1 cellular context compared by ENCODE assay signal in the genomic region with DNA sequence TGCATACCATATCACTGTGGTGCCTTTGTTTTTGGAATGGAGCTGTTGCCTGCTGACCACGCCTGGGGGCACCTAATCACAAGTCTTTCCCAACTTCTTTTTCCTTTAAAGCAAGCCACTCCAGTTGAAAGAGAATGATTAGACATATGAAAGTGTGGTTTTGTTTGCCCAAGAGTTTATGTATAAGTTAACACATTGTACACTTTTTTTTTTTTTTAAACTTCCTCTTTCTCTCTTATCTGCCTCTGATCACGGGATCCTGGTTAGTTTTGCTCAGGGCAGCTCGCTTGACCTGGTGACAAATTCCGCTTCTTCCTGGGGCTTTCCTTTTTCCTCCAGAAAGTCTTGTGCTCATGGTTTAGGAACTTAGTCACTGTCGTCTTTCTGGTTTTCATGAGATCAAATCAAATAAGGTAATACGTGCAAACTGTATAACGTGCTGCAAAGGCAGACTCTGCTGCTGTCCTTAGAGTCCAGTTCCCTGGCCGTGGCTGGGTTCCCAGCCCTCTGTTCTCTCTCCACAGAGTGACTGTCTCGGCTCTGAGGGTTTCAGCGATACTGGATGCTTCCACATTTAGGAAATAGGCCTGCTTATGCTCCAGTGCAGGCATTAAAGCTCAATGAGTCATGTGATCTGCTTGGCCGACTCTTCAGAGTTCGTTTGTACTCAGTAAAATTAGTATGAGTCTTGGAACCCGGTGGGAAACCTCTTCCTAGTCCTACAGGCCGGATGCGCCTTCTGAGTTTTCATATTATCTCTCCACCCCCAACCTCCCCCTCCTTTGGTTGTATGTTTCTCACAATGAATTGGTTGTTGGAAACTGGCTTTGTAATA.
A peak's percentile ranks its signal among the peaks of the same experiment; 100 is the strongest.
TF ChIP-seq lines count a peak whose summit lies in the region.

No MANE protein-coding gene starts in this region.

TF ChIP-seq in HepG2, 621 proteins besides CTCF, POLR2A, EP300 and RAD21 (continued from another document and continues in another):
- TF ChIP-seq, protein P1, sequence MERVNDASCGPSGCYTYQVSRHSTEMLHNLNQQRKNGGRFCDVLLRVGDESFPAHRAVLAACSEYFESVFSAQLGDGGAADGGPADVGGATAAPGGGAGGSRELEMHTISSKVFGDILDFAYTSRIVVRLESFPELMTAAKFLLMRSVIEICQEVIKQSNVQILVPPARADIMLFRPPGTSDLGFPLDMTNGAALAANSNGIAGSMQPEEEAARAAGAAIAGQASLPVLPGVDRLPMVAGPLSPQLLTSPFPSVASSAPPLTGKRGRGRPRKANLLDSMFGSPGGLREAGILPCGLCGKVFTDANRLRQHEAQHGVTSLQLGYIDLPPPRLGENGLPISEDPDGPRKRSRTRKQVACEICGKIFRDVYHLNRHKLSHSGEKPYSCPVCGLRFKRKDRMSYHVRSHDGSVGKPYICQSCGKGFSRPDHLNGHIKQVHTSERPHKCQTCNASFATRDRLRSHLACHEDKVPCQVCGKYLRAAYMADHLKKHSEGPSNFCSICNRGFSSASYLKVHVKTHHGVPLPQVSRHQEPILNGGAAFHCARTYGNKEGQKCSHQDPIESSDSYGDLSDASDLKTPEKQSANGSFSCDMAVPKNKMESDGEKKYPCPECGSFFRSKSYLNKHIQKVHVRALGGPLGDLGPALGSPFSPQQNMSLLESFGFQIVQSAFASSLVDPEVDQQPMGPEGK (CRISPR knock-in tag; IDR thresholded peaks at IDR 0.05), result no peak
- peak; percentile 41; the same call in 1 of the 2 replicates for TF ChIP-seq CEBPG (CRISPR knock-in tag; IDR thresholded peaks at IDR 0.05)
- TF ChIP-seq ATRX (CRISPR knock-in tag; IDR thresholded peaks at IDR 0.05; ENCODE audit: borderline replicate concordance), result no peak
- peak; percentile 71; the same call in 1 of the 2 replicates for TF ChIP-seq ELF3 (CRISPR knock-in tag; IDR thresholded peaks at IDR 0.05)
- 0 out of 2 replicates have a peak, but pooled peaks have one; percentile 5 for TF ChIP-seq NR2F6 (IDR thresholded peaks at IDR 0.05)
- TF ChIP-seq NR2F6 (CRISPR knock-in tag; IDR thresholded peaks at IDR 0.05), result no peak
- TF ChIP-seq, protein P2, sequence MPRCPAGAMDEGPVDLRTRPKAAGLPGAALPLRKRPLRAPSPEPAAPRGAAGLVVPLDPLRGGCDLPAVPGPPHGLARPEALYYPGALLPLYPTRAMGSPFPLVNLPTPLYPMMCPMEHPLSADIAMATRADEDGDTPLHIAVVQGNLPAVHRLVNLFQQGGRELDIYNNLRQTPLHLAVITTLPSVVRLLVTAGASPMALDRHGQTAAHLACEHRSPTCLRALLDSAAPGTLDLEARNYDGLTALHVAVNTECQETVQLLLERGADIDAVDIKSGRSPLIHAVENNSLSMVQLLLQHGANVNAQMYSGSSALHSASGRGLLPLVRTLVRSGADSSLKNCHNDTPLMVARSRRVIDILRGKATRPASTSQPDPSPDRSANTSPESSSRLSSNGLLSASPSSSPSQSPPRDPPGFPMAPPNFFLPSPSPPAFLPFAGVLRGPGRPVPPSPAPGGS (CRISPR knock-in tag; IDR thresholded peaks at IDR 0.05), result no peak
- TF ChIP-seq, protein P3, sequence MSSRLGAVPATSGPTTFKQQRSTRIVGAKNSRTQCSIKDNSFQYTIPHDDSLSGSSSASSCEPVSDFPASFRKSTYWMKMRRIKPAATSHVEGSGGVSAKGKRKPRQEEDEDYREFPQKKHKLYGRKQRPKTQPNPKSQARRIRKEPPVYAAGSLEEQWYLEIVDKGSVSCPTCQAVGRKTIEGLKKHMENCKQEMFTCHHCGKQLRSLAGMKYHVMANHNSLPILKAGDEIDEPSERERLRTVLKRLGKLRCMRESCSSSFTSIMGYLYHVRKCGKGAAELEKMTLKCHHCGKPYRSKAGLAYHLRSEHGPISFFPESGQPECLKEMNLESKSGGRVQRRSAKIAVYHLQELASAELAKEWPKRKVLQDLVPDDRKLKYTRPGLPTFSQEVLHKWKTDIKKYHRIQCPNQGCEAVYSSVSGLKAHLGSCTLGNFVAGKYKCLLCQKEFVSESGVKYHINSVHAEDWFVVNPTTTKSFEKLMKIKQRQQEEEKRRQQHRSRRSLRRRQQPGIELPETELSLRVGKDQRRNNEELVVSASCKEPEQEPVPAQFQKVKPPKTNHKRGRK (CRISPR knock-in tag; IDR thresholded peaks at IDR 0.05), result no peak
- TF ChIP-seq ZFP36L2 (CRISPR knock-in tag; IDR thresholded peaks at IDR 0.05), result no peak
- TF ChIP-seq, protein P4, sequence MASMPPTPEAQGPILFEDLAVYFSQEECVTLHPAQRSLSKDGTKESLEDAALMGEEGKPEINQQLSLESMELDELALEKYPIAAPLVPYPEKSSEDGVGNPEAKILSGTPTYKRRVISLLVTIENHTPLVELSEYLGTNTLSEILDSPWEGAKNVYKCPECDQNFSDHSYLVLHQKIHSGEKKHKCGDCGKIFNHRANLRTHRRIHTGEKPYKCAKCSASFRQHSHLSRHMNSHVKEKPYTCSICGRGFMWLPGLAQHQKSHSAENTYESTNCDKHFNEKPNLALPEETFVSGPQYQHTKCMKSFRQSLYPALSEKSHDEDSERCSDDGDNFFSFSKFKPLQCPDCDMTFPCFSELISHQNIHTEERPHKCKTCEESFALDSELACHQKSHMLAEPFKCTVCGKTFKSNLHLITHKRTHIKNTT (CRISPR knock-in tag; IDR thresholded peaks at IDR 0.05), result no peak
- TF ChIP-seq ZNF549 (CRISPR knock-in tag; IDR thresholded peaks at IDR 0.05), result no peak
- TF ChIP-seq TCF7L2 (IDR thresholded peaks at IDR 0.05; ENCODE audit: low read depth, low read length), result no peak
- TF ChIP-seq ATF7-NPFF (CRISPR knock-in tag; IDR thresholded peaks at IDR 0.05; ENCODE audit: low read depth), result no peak
- peak; percentile 35; the same call in 1 of the 2 replicates for TF ChIP-seq DMAP1 (CRISPR knock-in tag; IDR thresholded peaks at IDR 0.05)
- TF ChIP-seq PRMT3 (CRISPR knock-in tag; IDR thresholded peaks at IDR 0.05; ENCODE audit: borderline replicate concordance, low read depth), result no peak
- peak; percentile 49; the same call in 1 of the 2 replicates for TF ChIP-seq TBX2 (CRISPR knock-in tag; IDR thresholded peaks at IDR 0.05; ENCODE audit: borderline replicate concordance)
- TF ChIP-seq ZNF558 (CRISPR knock-in tag; IDR thresholded peaks at IDR 0.05; ENCODE audit: borderline replicate concordance), result no peak
- no peak for TF ChIP-seq EEA1 (CRISPR knock-in tag; IDR thresholded peaks at IDR 0.05; ENCODE audit: borderline replicate concordance)
- peak; percentile 25; the same call in 1 of the 2 replicates for TF ChIP-seq TAF1 (CRISPR knock-in tag; IDR thresholded peaks at IDR 0.05)
- no peak for TF ChIP-seq TRIM24 (CRISPR knock-in tag; IDR thresholded peaks at IDR 0.05)
- TF ChIP-seq POLR2G (IDR thresholded peaks at IDR 0.05; ENCODE audit: low read depth, low read length), result peak; percentile 75
- TF ChIP-seq, protein P5, sequence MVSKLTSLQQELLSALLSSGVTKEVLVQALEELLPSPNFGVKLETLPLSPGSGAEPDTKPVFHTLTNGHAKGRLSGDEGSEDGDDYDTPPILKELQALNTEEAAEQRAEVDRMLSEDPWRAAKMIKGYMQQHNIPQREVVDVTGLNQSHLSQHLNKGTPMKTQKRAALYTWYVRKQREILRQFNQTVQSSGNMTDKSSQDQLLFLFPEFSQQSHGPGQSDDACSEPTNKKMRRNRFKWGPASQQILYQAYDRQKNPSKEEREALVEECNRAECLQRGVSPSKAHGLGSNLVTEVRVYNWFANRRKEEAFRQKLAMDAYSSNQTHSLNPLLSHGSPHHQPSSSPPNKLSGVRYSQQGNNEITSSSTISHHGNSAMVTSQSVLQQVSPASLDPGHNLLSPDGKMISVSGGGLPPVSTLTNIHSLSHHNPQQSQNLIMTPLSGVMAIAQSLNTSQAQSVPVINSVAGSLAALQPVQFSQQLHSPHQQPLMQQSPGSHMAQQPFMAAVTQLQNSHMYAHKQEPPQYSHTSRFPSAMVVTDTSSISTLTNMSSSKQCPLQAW (CRISPR knock-in tag; IDR thresholded peaks at IDR 0.05), result no peak
- no peak for TF ChIP-seq CBX2 (IDR thresholded peaks at IDR 0.05; ENCODE audit: low read depth, low read length)
- TF ChIP-seq CBX2 (CRISPR knock-in tag; IDR thresholded peaks at IDR 0.05; ENCODE audit: low read depth), result no peak
- TF ChIP-seq, protein P6, sequence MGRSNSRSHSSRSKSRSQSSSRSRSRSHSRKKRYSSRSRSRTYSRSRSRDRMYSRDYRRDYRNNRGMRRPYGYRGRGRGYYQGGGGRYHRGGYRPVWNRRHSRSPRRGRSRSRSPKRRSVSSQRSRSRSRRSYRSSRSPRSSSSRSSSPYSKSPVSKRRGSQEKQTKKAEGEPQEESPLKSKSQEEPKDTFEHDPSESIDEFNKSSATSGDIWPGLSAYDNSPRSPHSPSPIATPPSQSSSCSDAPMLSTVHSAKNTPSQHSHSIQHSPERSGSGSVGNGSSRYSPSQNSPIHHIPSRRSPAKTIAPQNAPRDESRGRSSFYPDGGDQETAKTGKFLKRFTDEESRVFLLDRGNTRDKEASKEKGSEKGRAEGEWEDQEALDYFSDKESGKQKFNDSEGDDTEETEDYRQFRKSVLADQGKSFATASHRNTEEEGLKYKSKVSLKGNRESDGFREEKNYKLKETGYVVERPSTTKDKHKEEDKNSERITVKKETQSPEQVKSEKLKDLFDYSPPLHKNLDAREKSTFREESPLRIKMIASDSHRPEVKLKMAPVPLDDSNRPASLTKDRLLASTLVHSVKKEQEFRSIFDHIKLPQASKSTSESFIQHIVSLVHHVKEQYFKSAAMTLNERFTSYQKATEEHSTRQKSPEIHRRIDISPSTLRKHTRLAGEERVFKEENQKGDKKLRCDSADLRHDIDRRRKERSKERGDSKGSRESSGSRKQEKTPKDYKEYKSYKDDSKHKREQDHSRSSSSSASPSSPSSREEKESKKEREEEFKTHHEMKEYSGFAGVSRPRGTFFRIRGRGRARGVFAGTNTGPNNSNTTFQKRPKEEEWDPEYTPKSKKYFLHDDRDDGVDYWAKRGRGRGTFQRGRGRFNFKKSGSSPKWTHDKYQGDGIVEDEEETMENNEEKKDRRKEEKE (IDR thresholded peaks at IDR 0.05), result no peak
- 0 out of 2 replicates have a peak, but pooled peaks have one; percentile 30 for TF ChIP-seq PHF8 (CRISPR knock-in tag; IDR thresholded peaks at IDR 0.05)
- TF ChIP-seq, protein P7, sequence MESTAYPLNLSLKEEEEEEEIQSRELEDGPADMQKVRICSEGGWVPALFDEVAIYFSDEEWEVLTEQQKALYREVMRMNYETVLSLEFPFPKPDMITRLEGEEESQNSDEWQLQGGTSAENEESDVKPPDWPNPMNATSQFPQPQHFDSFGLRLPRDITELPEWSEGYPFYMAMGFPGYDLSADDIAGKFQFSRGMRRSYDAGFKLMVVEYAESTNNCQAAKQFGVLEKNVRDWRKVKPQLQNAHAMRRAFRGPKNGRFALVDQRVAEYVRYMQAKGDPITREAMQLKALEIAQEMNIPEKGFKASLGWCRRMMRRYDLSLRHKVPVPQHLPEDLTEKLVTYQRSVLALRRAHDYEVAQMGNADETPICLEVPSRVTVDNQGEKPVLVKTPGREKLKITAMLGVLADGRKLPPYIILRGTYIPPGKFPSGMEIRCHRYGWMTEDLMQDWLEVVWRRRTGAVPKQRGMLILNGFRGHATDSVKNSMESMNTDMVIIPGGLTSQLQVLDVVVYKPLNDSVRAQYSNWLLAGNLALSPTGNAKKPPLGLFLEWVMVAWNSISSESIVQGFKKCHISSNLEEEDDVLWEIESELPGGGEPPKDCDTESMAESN (CRISPR knock-in tag; conservative IDR thresholded peaks at IDR 0.05), result no peak
- TF ChIP-seq, protein P8, sequence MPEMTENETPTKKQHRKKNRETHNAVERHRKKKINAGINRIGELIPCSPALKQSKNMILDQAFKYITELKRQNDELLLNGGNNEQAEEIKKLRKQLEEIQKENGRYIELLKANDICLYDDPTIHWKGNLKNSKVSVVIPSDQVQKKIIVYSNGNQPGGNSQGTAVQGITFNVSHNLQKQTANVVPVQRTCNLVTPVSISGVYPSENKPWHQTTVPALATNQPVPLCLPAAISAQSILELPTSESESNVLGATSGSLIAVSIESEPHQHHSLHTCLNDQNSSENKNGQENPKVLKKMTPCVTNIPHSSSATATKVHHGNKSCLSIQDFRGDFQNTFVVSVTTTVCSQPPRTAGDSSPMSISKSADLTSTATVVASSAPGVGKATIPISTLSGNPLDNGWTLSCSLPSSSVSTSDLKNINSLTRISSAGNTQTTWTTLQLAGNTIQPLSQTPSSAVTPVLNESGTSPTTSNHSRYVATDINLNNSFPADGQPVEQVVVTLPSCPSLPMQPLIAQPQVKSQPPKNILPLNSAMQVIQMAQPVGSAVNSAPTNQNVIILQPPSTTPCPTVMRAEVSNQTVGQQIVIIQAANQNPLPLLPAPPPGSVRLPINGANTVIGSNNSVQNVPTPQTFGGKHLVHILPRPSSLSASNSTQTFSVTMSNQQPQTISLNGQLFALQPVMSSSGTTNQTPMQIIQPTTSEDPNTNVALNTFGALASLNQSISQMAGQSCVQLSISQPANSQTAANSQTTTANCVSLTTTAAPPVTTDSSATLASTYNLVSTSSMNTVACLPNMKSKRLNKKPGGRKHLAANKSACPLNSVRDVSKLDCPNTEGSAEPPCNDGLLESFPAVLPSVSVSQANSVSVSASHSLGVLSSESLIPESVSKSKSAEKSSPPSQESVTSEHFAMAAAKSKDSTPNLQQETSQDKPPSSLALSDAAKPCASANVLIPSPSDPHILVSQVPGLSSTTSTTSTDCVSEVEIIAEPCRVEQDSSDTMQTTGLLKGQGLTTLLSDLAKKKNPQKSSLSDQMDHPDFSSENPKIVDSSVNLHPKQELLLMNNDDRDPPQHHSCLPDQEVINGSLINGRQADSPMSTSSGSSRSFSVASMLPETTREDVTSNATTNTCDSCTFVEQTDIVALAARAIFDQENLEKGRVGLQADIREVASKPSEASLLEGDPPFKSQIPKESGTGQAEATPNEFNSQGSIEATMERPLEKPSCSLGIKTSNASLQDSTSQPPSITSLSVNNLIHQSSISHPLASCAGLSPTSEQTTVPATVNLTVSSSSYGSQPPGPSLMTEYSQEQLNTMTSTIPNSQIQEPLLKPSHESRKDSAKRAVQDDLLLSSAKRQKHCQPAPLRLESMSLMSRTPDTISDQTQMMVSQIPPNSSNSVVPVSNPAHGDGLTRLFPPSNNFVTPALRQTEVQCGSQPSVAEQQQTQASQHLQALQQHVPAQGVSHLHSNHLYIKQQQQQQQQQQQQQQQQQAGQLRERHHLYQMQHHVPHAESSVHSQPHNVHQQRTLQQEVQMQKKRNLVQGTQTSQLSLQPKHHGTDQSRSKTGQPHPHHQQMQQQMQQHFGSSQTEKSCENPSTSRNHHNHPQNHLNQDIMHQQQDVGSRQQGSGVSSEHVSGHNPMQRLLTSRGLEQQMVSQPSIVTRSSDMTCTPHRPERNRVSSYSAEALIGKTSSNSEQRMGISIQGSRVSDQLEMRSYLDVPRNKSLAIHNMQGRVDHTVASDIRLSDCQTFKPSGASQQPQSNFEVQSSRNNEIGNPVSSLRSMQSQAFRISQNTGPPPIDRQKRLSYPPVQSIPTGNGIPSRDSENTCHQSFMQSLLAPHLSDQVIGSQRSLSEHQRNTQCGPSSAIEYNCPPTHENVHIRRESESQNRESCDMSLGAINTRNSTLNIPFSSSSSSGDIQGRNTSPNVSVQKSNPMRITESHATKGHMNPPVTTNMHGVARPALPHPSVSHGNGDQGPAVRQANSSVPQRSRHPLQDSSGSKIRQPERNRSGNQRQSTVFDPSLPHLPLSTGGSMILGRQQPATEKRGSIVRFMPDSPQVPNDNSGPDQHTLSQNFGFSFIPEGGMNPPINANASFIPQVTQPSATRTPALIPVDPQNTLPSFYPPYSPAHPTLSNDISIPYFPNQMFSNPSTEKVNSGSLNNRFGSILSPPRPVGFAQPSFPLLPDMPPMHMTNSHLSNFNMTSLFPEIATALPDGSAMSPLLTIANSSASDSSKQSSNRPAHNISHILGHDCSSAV (CRISPR knock-in tag; IDR thresholded peaks at IDR 0.05; ENCODE audit: borderline replicate concordance), result no peak
- no peak for TF ChIP-seq MTF2 (CRISPR knock-in tag; IDR thresholded peaks at IDR 0.05; ENCODE audit: borderline replicate concordance)
- TF ChIP-seq ZBTB8A (CRISPR knock-in tag; IDR thresholded peaks at IDR 0.05; ENCODE audit: borderline replicate concordance, low read depth), result no peak
